Comparison of ENCODE assay signal across 8 cellular contexts in the genomic region with DNA sequence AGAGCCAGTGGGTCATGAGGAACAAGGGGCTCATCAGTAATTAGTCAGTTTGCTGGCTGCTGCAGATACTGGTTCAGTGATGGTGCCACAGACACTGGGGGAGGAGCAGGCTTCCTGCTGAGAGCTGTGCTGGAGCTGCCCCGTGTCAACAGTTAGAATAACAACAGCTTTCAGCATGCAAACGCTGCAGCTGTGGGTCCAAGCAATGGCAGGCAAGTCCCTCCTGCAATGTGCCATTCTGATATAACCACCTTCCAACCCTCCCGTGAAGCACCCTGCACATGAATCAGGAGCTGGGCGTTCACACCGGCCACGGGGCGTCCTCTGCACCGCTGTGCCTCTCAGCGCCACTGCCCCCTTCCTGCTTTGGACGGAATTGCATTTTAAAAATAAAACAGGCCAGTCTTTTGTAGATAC.
DNase-seq lines count a peak whose midpoint lies in the region; ATAC-seq, FAIRE-seq and TF ChIP-seq lines count a peak whose summit lies in the region.

No MANE protein-coding gene starts in this region.

- H3K27me3 ChIP-seq in AG04450 (ENCODE audit: control insufficient read depth, insufficient read depth, low read length) (no peaks in the 10 kb centered on the region), RWPE2 (ENCODE audit: insufficient read depth, poor library complexity, severe bottlenecking) (no peaks in the 10 kb centered on the region), left lung (peaks cover 0 to 28% of the 10 kb centered on the region in 2 donors)

- H3K36me3 ChIP-seq in RWPE2 (ENCODE audit: low read depth), result no peaks in the 10 kb centered on the region
- no peaks in the 10 kb centered on the region for H3K36me3 ChIP-seq in left lung

- DNase-seq in AG04450 (ENCODE audit: low read depth, low spot score) (no peak), GM18507 (ENCODE audit: extremely low spot score, insufficient read length, low read depth) (no peak), RWPE2 (ENCODE audit: low spot score) (no peak), left lung (peak in 1 of 2 donors; percentile 64), superior temporal gyrus (ENCODE audit: extremely low spot score) (no peak), GOT3 (lab: John Stamatoyannopoulos, UW) (no peak), sciatic nerve (ENCODE audit: low spot score) (no peak), HK-2 (ENCODE audit: unreplicated experiment) (no peak)

- H3K27ac ChIP-seq in AG04450 (ENCODE audit: low read depth, low read length), result no peak overlapping the region
- H3K27ac ChIP-seq in RWPE2 (ENCODE audit: poor library complexity, severe bottlenecking), result no peak overlapping the region
- H3K27ac ChIP-seq in left lung, result no peak overlapping the region

- FAIRE-seq in GM18507 (lab: Jason Lieb, UNC), result peak; percentile 65

- ATAC-seq in RWPE2 (ENCODE audit: low read depth) (no peak), left lung (peak; percentile 93), sciatic nerve (no peak)

- H3K4me3 ChIP-seq in AG04450 (ENCODE audit: low read depth, low read length), result no peak overlapping the region
- no peak overlapping the region for H3K4me3 ChIP-seq in RWPE2 (ENCODE audit: severe bottlenecking)
- no peak overlapping the region for H3K4me3 ChIP-seq in left lung

- POLR2A ChIA-PET in AG04450 (lab: Yijun Ruan, JAX), result no interaction called here

- H3K9me3 ChIP-seq in AG04450 (ENCODE audit: control insufficient read depth, insufficient read depth, low read length), result peaks cover 48% of the 10 kb centered on the region
- peaks cover 2% of the 10 kb centered on the region for H3K9me3 ChIP-seq in RWPE2 (ENCODE audit: severe bottlenecking)
- peaks cover 0 to 7% of the 10 kb centered on the region in 2 donors for H3K9me3 ChIP-seq in left lung

- intact Hi-C loops in left lung (cut with DNase I) (no loop called here), sciatic nerve (cut with DNase I) (loop anchor here (10.0 kb wide), 1 partner anchor 348 kb away; no protein-coding TSS in a partner anchor)

- TF ChIP-seq CTCF in AG04450 (IDR thresholded peaks at IDR 0.05; ENCODE audit: low read depth, low read length) (0 out of 2 replicates have a peak, but pooled peaks have one; percentile 2), RWPE2 (IDR thresholded peaks at IDR 0.05; ENCODE audit: poor library complexity, severe bottlenecking) (peak; percentile 34), left lung (IDR thresholded peaks at IDR 0.05) (peak in 1 of 2 donors; percentile 34)

- H3K4me1 ChIP-seq in RWPE2 (ENCODE audit: insufficient read depth, poor library complexity, severe bottlenecking), result no peaks in the 10 kb centered on the region
- no peaks in the 10 kb centered on the region for H3K4me1 ChIP-seq in left lung

- CTCF ChIA-PET in AG04450 (lab: Charles Lee), result no interaction called here
